Comparison of ENCODE assay signal across 1 cellular context in the genomic region with DNA sequence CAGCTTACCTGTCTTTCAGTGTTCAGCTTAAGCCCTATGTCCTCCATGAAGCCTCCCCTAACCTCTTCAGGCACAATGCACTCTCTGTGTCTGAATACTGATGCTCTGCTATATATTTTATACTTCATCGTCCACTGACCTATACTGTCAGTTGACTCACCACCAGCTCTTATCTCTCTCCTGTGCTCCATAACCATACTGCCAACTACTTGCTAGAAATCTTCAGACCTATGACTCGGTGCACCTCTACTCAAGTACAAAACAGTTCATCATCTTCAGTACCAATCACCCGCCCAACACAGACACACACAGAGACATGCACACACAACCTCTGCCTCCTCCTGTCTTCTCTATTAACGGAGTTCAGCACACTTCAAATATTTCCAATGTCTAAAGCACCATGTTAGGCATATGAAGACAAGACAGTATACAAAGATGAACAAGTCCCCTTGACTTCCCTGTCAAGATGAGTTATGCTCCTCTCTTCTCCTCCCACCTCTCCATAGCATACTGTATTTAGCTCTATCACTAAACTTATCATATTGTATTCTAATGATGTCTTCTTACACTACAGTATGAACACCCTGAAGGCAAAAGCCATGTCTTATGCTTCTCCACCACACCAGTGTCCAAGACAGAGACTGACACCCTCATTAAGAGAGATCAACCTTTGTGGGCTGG.
TF ChIP-seq lines count a peak whose summit lies in the region.

No MANE protein-coding gene starts in this region.

TF ChIP-seq in K562, 482 proteins besides CTCF, POLR2A, EP300 and RAD21 (continues in another document):
- TF ChIP-seq HDAC6 (IDR thresholded peaks at IDR 0.05; ENCODE audit: low read depth, low read length) (no peak), DIDO1 (tag; IDR thresholded peaks at IDR 0.05; ENCODE audit: low read depth) (no peak), ZNF57 (CRISPR knock-in tag; IDR thresholded peaks at IDR 0.05) (no peak), EP400 (IDR thresholded peaks at IDR 0.05) (no peak), MEIS2 (IDR thresholded peaks at IDR 0.05; ENCODE audit: partially characterized antibody) (peak; percentile 64), COPS2 (conservative IDR thresholded peaks at IDR 0.05) (no peak), KDM4B (IDR thresholded peaks at IDR 0.05; ENCODE audit: borderline replicate concordance in 2 of 2, low read depth in 1 of 2) (no peak), SMARCC2 (IDR thresholded peaks at IDR 0.05; ENCODE audit: low read depth) (no peak), SAFB2 (IDR thresholded peaks at IDR 0.05; ENCODE audit: borderline replicate concordance, low read depth, low read length, severe bottlenecking) (no peak), GATA2 (CRISPR knock-in tag; IDR thresholded peaks at IDR 0.05) (no peak), ZNF77 (CRISPR knock-in tag; IDR thresholded peaks at IDR 0.05) (no peak), TOE1 (IDR thresholded peaks at IDR 0.05; ENCODE audit: borderline replicate concordance) (no peak), TOE1 (CRISPR knock-in tag; IDR thresholded peaks at IDR 0.05; ENCODE audit: borderline replicate concordance, low read depth) (no peak), ZKSCAN8 (CRISPR knock-in tag; IDR thresholded peaks at IDR 0.05) (no peak), SREBF2 (CRISPR knock-in tag; IDR thresholded peaks at IDR 0.05) (no peak), KDM2B (CRISPR knock-in tag; IDR thresholded peaks at IDR 0.05) (no peak), MAFF (IDR thresholded peaks at IDR 0.05; ENCODE audit: low read length) (no peak), PTBP1 (IDR thresholded peaks at IDR 0.05; ENCODE audit: low read depth, low read length) (no peak), AFF4 (CRISPR knock-in tag; IDR thresholded peaks at IDR 0.05) (no peak), CREB3 (tag; conservative IDR thresholded peaks at IDR 0.05; ENCODE audit: low read depth) (no peak), ERF (CRISPR knock-in tag; IDR thresholded peaks at IDR 0.05) (no peak), SAP30 (IDR thresholded peaks at IDR 0.05; ENCODE audit: borderline replicate concordance, insufficient read depth, low read depth, low read length, poor library complexity, severe bottlenecking) (no peak), RBM39 (optimal IDR thresholded peaks at IDR 0.05; ENCODE audit: low read depth, low read length) (no peak), TFAM (CRISPR knock-in tag; conservative IDR thresholded peaks at IDR 0.05) (no peak), MITF (IDR thresholded peaks at IDR 0.05) (no peak), FOSL1 (tag; conservative IDR thresholded peaks at IDR 0.05) (peak; percentile 29; the same call in 1 of the 2 replicates)
- TF ChIP-seq, protein P1, sequence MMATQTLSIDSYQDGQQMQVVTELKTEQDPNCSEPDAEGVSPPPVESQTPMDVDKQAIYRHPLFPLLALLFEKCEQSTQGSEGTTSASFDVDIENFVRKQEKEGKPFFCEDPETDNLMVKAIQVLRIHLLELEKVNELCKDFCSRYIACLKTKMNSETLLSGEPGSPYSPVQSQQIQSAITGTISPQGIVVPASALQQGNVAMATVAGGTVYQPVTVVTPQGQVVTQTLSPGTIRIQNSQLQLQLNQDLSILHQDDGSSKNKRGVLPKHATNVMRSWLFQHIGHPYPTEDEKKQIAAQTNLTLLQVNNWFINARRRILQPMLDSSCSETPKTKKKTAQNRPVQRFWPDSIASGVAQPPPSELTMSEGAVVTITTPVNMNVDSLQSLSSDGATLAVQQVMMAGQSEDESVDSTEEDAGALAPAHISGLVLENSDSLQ (IDR thresholded peaks at IDR 0.05), result peak; percentile 52
- TF ChIP-seq, protein P2, sequence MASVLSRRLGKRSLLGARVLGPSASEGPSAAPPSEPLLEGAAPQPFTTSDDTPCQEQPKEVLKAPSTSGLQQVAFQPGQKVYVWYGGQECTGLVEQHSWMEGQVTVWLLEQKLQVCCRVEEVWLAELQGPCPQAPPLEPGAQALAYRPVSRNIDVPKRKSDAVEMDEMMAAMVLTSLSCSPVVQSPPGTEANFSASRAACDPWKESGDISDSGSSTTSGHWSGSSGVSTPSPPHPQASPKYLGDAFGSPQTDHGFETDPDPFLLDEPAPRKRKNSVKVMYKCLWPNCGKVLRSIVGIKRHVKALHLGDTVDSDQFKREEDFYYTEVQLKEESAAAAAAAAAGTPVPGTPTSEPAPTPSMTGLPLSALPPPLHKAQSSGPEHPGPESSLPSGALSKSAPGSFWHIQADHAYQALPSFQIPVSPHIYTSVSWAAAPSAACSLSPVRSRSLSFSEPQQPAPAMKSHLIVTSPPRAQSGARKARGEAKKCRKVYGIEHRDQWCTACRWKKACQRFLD (CRISPR knock-in tag; IDR thresholded peaks at IDR 0.05), result no peak
- TF ChIP-seq, protein P3, sequence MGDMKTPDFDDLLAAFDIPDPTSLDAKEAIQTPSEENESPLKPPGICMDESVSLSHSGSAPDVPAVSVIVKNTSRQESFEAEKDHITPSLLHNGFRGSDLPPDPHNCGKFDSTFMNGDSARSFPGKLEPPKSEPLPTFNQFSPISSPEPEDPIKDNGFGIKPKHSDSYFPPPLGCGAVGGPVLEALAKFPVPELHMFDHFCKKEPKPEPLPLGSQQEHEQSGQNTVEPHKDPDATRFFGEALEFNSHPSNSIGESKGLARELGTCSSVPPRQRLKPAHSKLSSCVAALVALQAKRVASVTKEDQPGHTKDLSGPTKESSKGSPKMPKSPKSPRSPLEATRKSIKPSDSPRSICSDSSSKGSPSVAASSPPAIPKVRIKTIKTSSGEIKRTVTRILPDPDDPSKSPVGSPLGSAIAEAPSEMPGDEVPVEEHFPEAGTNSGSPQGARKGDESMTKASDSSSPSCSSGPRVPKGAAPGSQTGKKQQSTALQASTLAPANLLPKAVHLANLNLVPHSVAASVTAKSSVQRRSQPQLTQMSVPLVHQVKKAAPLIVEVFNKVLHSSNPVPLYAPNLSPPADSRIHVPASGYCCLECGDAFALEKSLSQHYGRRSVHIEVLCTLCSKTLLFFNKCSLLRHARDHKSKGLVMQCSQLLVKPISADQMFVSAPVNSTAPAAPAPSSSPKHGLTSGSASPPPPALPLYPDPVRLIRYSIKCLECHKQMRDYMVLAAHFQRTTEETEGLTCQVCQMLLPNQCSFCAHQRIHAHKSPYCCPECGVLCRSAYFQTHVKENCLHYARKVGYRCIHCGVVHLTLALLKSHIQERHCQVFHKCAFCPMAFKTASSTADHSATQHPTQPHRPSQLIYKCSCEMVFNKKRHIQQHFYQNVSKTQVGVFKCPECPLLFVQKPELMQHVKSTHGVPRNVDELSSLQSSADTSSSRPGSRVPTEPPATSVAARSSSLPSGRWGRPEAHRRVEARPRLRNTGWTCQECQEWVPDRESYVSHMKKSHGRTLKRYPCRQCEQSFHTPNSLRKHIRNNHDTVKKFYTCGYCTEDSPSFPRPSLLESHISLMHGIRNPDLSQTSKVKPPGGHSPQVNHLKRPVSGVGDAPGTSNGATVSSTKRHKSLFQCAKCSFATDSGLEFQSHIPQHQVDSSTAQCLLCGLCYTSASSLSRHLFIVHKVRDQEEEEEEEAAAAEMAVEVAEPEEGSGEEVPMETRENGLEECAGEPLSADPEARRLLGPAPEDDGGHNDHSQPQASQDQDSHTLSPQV (IDR thresholded peaks at IDR 0.05), result no peak
- TF ChIP-seq, protein P4, sequence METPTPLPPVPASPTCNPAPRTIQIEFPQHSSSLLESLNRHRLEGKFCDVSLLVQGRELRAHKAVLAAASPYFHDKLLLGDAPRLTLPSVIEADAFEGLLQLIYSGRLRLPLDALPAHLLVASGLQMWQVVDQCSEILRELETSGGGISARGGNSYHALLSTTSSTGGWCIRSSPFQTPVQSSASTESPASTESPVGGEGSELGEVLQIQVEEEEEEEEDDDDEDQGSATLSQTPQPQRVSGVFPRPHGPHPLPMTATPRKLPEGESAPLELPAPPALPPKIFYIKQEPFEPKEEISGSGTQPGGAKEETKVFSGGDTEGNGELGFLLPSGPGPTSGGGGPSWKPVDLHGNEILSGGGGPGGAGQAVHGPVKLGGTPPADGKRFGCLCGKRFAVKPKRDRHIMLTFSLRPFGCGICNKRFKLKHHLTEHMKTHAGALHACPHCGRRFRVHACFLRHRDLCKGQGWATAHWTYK (CRISPR knock-in tag; IDR thresholded peaks at IDR 0.05), result no peak
- TF ChIP-seq, protein P5, sequence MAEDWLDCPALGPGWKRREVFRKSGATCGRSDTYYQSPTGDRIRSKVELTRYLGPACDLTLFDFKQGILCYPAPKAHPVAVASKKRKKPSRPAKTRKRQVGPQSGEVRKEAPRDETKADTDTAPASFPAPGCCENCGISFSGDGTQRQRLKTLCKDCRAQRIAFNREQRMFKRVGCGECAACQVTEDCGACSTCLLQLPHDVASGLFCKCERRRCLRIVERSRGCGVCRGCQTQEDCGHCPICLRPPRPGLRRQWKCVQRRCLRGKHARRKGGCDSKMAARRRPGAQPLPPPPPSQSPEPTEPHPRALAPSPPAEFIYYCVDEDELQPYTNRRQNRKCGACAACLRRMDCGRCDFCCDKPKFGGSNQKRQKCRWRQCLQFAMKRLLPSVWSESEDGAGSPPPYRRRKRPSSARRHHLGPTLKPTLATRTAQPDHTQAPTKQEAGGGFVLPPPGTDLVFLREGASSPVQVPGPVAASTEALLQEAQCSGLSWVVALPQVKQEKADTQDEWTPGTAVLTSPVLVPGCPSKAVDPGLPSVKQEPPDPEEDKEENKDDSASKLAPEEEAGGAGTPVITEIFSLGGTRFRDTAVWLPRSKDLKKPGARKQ (CRISPR knock-in tag; IDR thresholded peaks at IDR 0.05), result no peak
- TF ChIP-seq, protein P6, sequence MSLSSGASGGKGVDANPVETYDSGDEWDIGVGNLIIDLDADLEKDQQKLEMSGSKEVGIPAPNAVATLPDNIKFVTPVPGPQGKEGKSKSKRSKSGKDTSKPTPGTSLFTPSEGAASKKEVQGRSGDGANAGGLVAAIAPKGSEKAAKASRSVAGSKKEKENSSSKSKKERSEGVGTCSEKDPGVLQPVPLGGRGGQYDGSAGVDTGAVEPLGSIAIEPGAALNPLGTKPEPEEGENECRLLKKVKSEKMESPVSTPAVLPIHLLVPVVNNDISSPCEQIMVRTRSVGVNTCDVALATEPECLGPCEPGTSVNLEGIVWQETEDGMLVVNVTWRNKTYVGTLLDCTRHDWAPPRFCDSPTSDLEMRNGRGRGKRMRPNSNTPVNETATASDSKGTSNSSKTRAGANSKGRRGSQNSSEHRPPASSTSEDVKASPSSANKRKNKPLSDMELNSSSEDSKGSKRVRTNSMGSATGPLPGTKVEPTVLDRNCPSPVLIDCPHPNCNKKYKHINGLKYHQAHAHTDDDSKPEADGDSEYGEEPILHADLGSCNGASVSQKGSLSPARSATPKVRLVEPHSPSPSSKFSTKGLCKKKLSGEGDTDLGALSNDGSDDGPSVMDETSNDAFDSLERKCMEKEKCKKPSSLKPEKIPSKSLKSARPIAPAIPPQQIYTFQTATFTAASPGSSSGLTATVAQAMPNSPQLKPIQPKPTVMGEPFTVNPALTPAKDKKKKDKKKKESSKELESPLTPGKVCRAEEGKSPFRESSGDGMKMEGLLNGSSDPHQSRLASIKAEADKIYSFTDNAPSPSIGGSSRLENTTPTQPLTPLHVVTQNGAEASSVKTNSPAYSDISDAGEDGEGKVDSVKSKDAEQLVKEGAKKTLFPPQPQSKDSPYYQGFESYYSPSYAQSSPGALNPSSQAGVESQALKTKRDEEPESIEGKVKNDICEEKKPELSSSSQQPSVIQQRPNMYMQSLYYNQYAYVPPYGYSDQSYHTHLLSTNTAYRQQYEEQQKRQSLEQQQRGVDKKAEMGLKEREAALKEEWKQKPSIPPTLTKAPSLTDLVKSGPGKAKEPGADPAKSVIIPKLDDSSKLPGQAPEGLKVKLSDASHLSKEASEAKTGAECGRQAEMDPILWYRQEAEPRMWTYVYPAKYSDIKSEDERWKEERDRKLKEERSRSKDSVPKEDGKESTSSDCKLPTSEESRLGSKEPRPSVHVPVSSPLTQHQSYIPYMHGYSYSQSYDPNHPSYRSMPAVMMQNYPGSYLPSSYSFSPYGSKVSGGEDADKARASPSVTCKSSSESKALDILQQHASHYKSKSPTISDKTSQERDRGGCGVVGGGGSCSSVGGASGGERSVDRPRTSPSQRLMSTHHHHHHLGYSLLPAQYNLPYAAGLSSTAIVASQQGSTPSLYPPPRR (CRISPR knock-in tag; IDR thresholded peaks at IDR 0.05; ENCODE audit: borderline replicate concordance), result no peak
